16 cellular contexts compared by ENCODE assay signal in the genomic region with DNA sequence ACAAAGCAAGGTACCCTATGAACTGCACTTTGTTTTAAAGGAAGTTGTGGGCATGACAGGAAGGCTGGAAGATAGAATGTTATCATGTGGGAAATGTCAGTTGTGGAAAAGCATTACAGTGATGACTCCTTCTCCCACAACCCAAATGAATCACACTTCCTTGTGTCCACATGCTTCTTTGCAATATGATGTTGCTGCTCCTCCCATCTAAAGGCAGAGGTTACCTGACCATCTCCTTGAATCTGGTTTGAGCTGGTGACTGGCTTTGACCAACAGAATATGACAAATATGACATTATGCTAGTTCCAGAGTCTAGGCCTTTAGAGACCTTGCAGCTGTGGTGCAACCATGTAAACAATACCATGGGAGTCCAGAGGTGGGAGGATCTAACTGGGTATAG. TPM values are rescaled to one million over a fixed set of nuclear protein-coding genes. Genes with fewer than 3 reads are reported as not detected.
DNase-seq lines count a peak whose midpoint lies in the region; ATAC-seq and TF ChIP-seq lines count a peak whose summit lies in the region.
"Had no signal": no experiment of that assay in that cellular context is flagged by ENCODE, and none has a peak within 500 bp of the region (broad histone marks: within the 10 kb centered on the region; RNA-seq: fewer than 3 reads in every experiment).

No MANE protein-coding gene starts in this region.

- no peak overlapping the region; a peak in 1 of 22 replicates for H3K9ac ChIP-seq in BLaER1 treated with 17β-estradiol and CSF1 and Interleukin-3, amounts not matched to agents 10 nM and 100 nM
- no peak overlapping the region for H3K9ac ChIP-seq in HCT116 (ENCODE audit: low read length)
- no peak overlapping the region for H3K9ac ChIP-seq in Karpas-422 (ENCODE audit: low read length)

- peak overlapping the region in 9 of 11 experiments; percentile 10 to 75 (median 55); a peak in 15 of 22 replicates for H3K4me2 ChIP-seq in BLaER1 treated with 17β-estradiol and CSF1 and Interleukin-3, amounts not matched to agents 10 nM and 100 nM
- H3K4me2 ChIP-seq in HCT116 (ENCODE audit: low read length) (no peak overlapping the region), Karpas-422 (ENCODE audit: low read depth, low read length, poor library complexity, severe bottlenecking) (no peak overlapping the region)
- H3K4me2 ChIP-seq: hepatocyte had no signal

- H3K79me2 ChIP-seq in HCT116 (ENCODE audit: insufficient read depth, low read length) (no peaks in the 10 kb centered on the region), Karpas-422 (ENCODE audit: low read length) (no peaks in the 10 kb centered on the region)
- H3K79me2 ChIP-seq: hepatocyte had no signal

- DNase-seq in HCT116 (ENCODE audit: low read depth, low spot score) (no peak), UCSD-AML1 (lab: John Stamatoyannopoulos, UW; ENCODE audit: unreplicated experiment) (peak; percentile 11), foreskin fibroblast (peak; percentile 72 to 77), NOMO-1 treated with dmso at 0.1 percent for 144 hours (lab: John Stamatoyannopoulos, UW; ENCODE audit: unreplicated experiment) (no peak), Karpas-422 (no peak), dorsolateral prefrontal cortex (no peak)
- no peak for DNase-seq in CD8-positive, alpha-beta memory T cell
- DNase-seq: activated CD4-positive, alpha-beta T cell treated with anti-CD3 and anti-CD28 coated beads, Interleukin-2, amount 50 U/mL, for 1 hour; activated naive CD4-positive, alpha-beta T cell treated with anti-CD3 and anti-CD28 coated beads, Interleukin-2, amount 10 ng/mL, durations not matched to agents 7 days and 5 days; cortex of kidney; mesendoderm; NCI-H526 treated with DMSO at 0.1 percent for 48 hours; stimulated activated naive B cell treated with anti-CD40 and anti-IgM and Interleukin-4, amounts not matched to agents 10 μg/mL and 1 μg/mL and 100 μg/mL, for 72 hours had no signal

- H3K27me3 Mint-ChIP-seq in CD8-positive, alpha-beta memory T cell: no peaks in the 10 kb centered on the region
- H3K27me3 Mint-ChIP-seq: activated naive CD4-positive, alpha-beta T cell treated with anti-CD3 and anti-CD28 coated beads, Interleukin-2, amount 10 ng/mL, durations not matched to agents 7 days and 5 days; stimulated activated naive B cell treated with anti-CD40 and anti-IgM and Interleukin-4, amounts not matched to agents 10 μg/mL and 1 μg/mL and 100 μg/mL, for 72 hours had no signal

- H3K36me3 ChIP-seq in BLaER1 treated with 17β-estradiol and CSF1 and Interleukin-3, amounts not matched to agents 10 nM and 100 nM: no peaks in the 10 kb centered on the region
- no peaks in the 10 kb centered on the region for H3K36me3 ChIP-seq in HCT116 (ENCODE audit: control insufficient read depth in 1 of 2, insufficient read depth in 2 of 2, low read length in 2 of 2)
- no peaks in the 10 kb centered on the region for H3K36me3 ChIP-seq in Karpas-422 (ENCODE audit: insufficient read depth, low read length)
- H3K36me3 ChIP-seq in CD8-positive, alpha-beta memory T cell (ENCODE audit: insufficient read depth, low read length): no peaks in the 10 kb centered on the region

- H3K4me1 Mint-ChIP-seq in CD8-positive, alpha-beta memory T cell: peaks cover 2 to 6% (median 5%) of the 10 kb centered on the region in 3 donors

- TF ChIP-seq CTCF in HCT116 (IDR thresholded peaks at IDR 0.05 in 2 of 3, conservative IDR thresholded peaks at IDR 0.05 in 1 of 3; ENCODE audit: borderline replicate concordance in 1 of 3, insufficient read depth in 1 of 3, low read depth in 2 of 3, low read length in 2 of 3) (no peak), foreskin fibroblast (IDR thresholded peaks at IDR 0.05; ENCODE audit: low read depth, low read length) (no peak), dorsolateral prefrontal cortex (IDR thresholded peaks at IDR 0.05 in 54 of 56, conservative IDR thresholded peaks at IDR 0.05 in 2 of 56; ENCODE audit: low read depth in 1 of 56, partially characterized antibody in 56 of 56) (no peak)

- H3K4me3 Mint-ChIP-seq in CD8-positive, alpha-beta memory T cell: no peak overlapping the region
- H3K4me3 Mint-ChIP-seq: activated naive CD4-positive, alpha-beta T cell treated with anti-CD3 and anti-CD28 coated beads, Interleukin-2, amount 10 ng/mL, durations not matched to agents 7 days and 5 days; stimulated activated naive B cell treated with anti-CD40 and anti-IgM and Interleukin-4, amounts not matched to agents 10 μg/mL and 1 μg/mL and 100 μg/mL, for 72 hours had no signal

- POLR2A ChIA-PET in HCT116 (lab: Charles Lee): interaction anchor here (5.4 kb wide), 1 partner anchor 12 kb away, joined by 35 read pairs; a partner anchor contains a TSS
- POLR2A ChIA-PET in CD8-positive, alpha-beta memory T cell (lab: Charles Lee): interaction anchor here (0.5 kb wide), 1 partner anchor 11 kb away, joined by 3 read pairs; no protein-coding TSS in a partner anchor

- CTCF ChIA-PET in HCT116 (lab: Charles Lee): no interaction called here
- CTCF ChIA-PET in CD8-positive, alpha-beta memory T cell (lab: Charles Lee): interaction anchor here (1.5 kb wide), 1 partner anchor 26 kb away, joined by 4 read pairs; no protein-coding TSS in a partner anchor

- peaks cover 0 to 8% (median 1%) of the 10 kb centered on the region in 3 donors for H3K36me3 Mint-ChIP-seq in CD8-positive, alpha-beta memory T cell
- H3K36me3 Mint-ChIP-seq: activated naive CD4-positive, alpha-beta T cell treated with anti-CD3 and anti-CD28 coated beads, Interleukin-2, amount 10 ng/mL, durations not matched to agents 7 days and 5 days had no signal

- intact Hi-C loops in HCT116 (cut with micrococcal nuclease): no loop called here
- intact Hi-C loops in dorsolateral prefrontal cortex (cut with DNase I): loop anchor here in 1 of 2 donors (10.0 kb wide), 1 partner anchor 50 kb away; no protein-coding TSS in a partner anchor

- TF ChIP-seq POLR2A in HCT116 (IDR thresholded peaks at IDR 0.05; ENCODE audit: borderline replicate concordance, extremely low read depth, insufficient read depth, insufficient read length): no peak

- H3K9me3 ChIP-seq in BLaER1 treated with 17β-estradiol and CSF1 and Interleukin-3, amounts not matched to agents 10 nM and 100 nM (replicated peaks in 1 of 11): peaks cover 0 to 8% (median 6%) of the 10 kb centered on the region in 11 experiments; a peak in 4 of 22 replicates
- no peaks in the 10 kb centered on the region for H3K9me3 ChIP-seq in HCT116 (ENCODE audit: control insufficient read depth in 1 of 2, insufficient read depth in 1 of 2, low read depth in 1 of 2, low read length in 2 of 2)
- no peaks in the 10 kb centered on the region for H3K9me3 ChIP-seq in Karpas-422 (ENCODE audit: low read length)
- H3K9me3 ChIP-seq in CD8-positive, alpha-beta memory T cell (ENCODE audit: low read length): no peaks in the 10 kb centered on the region

- TF ChIP-seq RAD21 in HCT116 (IDR thresholded peaks at IDR 0.05; ENCODE audit: low read depth): no peak

- H3K9me3 Mint-ChIP-seq in CD8-positive, alpha-beta memory T cell: peaks cover 0 to 4% (median 0%) of the 10 kb centered on the region in 5 donors

- ATAC-seq in HCT116: no peak

- peak overlapping the region in 8 of 11 experiments; percentile 32 to 75 (median 62); a peak in 14 of 22 replicates for H3K27ac ChIP-seq in BLaER1 treated with 17β-estradiol and CSF1 and Interleukin-3, amounts not matched to agents 10 nM and 100 nM
- H3K27ac ChIP-seq in HCT116 (ENCODE audit: low read depth, low read length) (no peak overlapping the region), Karpas-422 (ENCODE audit: low read length) (no peak overlapping the region), dorsolateral prefrontal cortex (no peak overlapping the region)
- H3K27ac ChIP-seq in CD8-positive, alpha-beta memory T cell (ENCODE audit: low read depth, low read length): no peak overlapping the region
- H3K27ac ChIP-seq: C4-2B, hepatocyte had no signal

- H3K9me2 ChIP-seq in HCT116 (ENCODE audit: insufficient read depth) (no peaks in the 10 kb centered on the region), Karpas-422 (replicated peaks; ENCODE audit: insufficient read depth, low read length) (no peaks in the 10 kb centered on the region)

- H3K4me3 ChIP-seq in BLaER1 treated with 17β-estradiol and CSF1 and Interleukin-3, amounts not matched to agents 10 nM and 100 nM: no peak overlapping the region
- no peak overlapping the region for H3K4me3 ChIP-seq in HCT116 (replicated peaks in 1 of 2; ENCODE audit: low read depth in 1 of 2, low read length in 2 of 2)
- H3K4me3 ChIP-seq in foreskin fibroblast (ENCODE audit: low read depth in 1 of 2, low read length in 2 of 2): no peak overlapping the region
- no peak overlapping the region for H3K4me3 ChIP-seq in Karpas-422 (ENCODE audit: low read length)
- no peak overlapping the region for H3K4me3 ChIP-seq in CD8-positive, alpha-beta memory T cell (ENCODE audit: low read length)
- no peak overlapping the region for H3K4me3 ChIP-seq in dorsolateral prefrontal cortex
- H3K4me3 ChIP-seq: hepatocyte had no signal

- H2AFZ ChIP-seq in HCT116 (ENCODE audit: low read depth, low read length, poor library complexity, severe bottlenecking) (peak overlapping the region; percentile 57), Karpas-422 (ENCODE audit: low read length) (no peak overlapping the region)
- H2AFZ ChIP-seq: hepatocyte had no signal

- no peaks in the 10 kb centered on the region for H4K20me1 ChIP-seq in BLaER1 treated with 17β-estradiol and CSF1 and Interleukin-3, amounts not matched to agents 10 nM and 100 nM
- no peaks in the 10 kb centered on the region for H4K20me1 ChIP-seq in HCT116 (ENCODE audit: insufficient read depth)
- H4K20me1 ChIP-seq in Karpas-422 (ENCODE audit: insufficient read depth, low read depth, low read length): no peaks in the 10 kb centered on the region

- H3K27me3 ChIP-seq in BLaER1 treated with 17β-estradiol and CSF1 and Interleukin-3, amounts not matched to agents 10 nM and 100 nM: no peaks in the 10 kb centered on the region
- no peaks in the 10 kb centered on the region for H3K27me3 ChIP-seq in HCT116 (ENCODE audit: insufficient read depth, low read length)
- H3K27me3 ChIP-seq in Karpas-422 (ENCODE audit: low read length): no peaks in the 10 kb centered on the region
- no peaks in the 10 kb centered on the region for H3K27me3 ChIP-seq in CD8-positive, alpha-beta memory T cell (ENCODE audit: insufficient read depth, low read length, poor library complexity, severe bottlenecking)
- no peaks in the 10 kb centered on the region for H3K27me3 ChIP-seq in dorsolateral prefrontal cortex
- H3K27me3 ChIP-seq: hepatocyte had no signal

- no TSS peak for BruUV-seq in HCT116 (replicated peaks; lab: Mats Ljungman, UMichigan)

- H3K4me1 ChIP-seq in BLaER1 treated with 17β-estradiol and CSF1 and Interleukin-3, amounts not matched to agents 10 nM and 100 nM: peaks cover 0 to 59% (median 29%) of the 10 kb centered on the region in 10 experiments; a peak in 14 of 20 replicates
- H3K4me1 ChIP-seq in HCT116 (ENCODE audit: control insufficient read depth in 1 of 2, insufficient read depth in 2 of 2, low read length in 2 of 2): peaks cover 0 to 4% of the 10 kb centered on the region in 2 experiments; a peak in 1 of 4 replicates
- peaks cover 7% of the 10 kb centered on the region for H3K4me1 ChIP-seq in Karpas-422 (ENCODE audit: low read length)
- no peaks in the 10 kb centered on the region for H3K4me1 ChIP-seq in CD8-positive, alpha-beta memory T cell (ENCODE audit: insufficient read depth, low read length)

- no peak overlapping the region for H3K27ac Mint-ChIP-seq in CD8-positive, alpha-beta memory T cell
- H3K27ac Mint-ChIP-seq: activated naive CD4-positive, alpha-beta T cell treated with anti-CD3 and anti-CD28 coated beads, Interleukin-2, amount 10 ng/mL, durations not matched to agents 7 days and 5 days had no signal

- RAD21 ChIA-PET in HCT116 (lab: Charles Lee; ENCODE audit: low non-redundant PET in 1 of 2, low total read pairs in 2 of 2, uncharacterized antibody in 2 of 2, unreplicated experiment in 2 of 2): no interaction called here

RNA-seq across cellular contexts. Expression of a gene that starts 12.7 kb away (rescaled TPM):
- total RNA-seq in HCT116 (2021; ENCODE audit: unreplicated experiment): 39.3 TPM
- 9.4 and 14.2 TPM in 2 replicates for polyA plus RNA-seq in HCT116 (2012)
- 47.0 and 52.4 TPM in 2 replicates for total RNA-seq in Karpas-422 (2014; rRNA removed; shearing (Covaris generic); ENCODE audit: low replicate concordance)
- 10 to 100 TPM; 44.9 to 48.2 TPM for total RNA-seq in CD8-positive, alpha-beta memory T cell
- 13.9 TPM for polyA plus RNA-seq in CD8-positive, alpha-beta memory T cell
- 10 to 100 TPM in 15 of 120 experiments, 1 to 10 TPM in 105; 3.6 to 18.7 (median 7.0) TPM for total RNA-seq in dorsolateral prefrontal cortex

Comparison
In these comparisons a context has a peak if more than half of its experiments do, and no peak if none do; other contexts are left out.
1. H3K27ac ChIP-seq: peak in BLaER1 treated with 17β-estradiol and CSF1 and Interleukin-3, amounts not matched to agents 10 nM and 100 nM (8 of 11); none in HCT116 (single experiment), Karpas-422 (single experiment), CD8-positive, alpha-beta memory T cell (single experiment) and dorsolateral prefrontal cortex (0 of 59).
2. H3K4me2 ChIP-seq: peak in BLaER1 treated with 17β-estradiol and CSF1 and Interleukin-3, amounts not matched to agents 10 nM and 100 nM (9 of 11); none in HCT116 (single experiment) and Karpas-422 (single experiment).
3. DNase-seq: peak in UCSD-AML1 (single experiment) and foreskin fibroblast (2 of 2); none in HCT116 (single experiment), NOMO-1 treated with dmso at 0.1 percent for 144 hours (single experiment), Karpas-422 (single experiment), CD8-positive, alpha-beta memory T cell (0 of 5) and dorsolateral prefrontal cortex (0 of 10).